In the genomic region with DNA sequence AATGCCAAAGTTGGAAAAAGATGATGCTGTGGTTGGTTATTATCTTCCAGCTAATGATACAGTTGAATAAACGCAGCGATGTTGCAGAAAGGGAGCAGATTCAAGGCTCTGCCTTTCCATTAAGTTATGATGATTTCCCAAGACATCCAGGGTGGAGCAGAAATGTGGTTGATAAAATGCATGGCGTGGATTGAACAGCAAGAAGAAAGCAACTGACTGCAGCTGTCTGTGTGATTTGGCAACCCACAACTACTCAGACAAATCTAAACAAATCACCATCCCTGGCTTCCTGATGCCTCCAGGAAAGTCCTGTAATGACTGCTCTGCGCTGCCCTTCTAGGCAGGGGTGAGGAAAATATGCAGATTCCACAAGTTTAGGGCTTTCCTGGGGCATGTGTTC, we compare ENCODE assay signal across 23 cellular contexts.
DNase-seq lines count a peak whose midpoint lies in the region; ATAC-seq and TF ChIP-seq lines count a peak whose summit lies in the region.
"Had no signal": no experiment of that assay in that cellular context is flagged by ENCODE, and none has a peak within 500 bp of the region (broad histone marks: within the 10 kb centered on the region; RNA-seq: fewer than 3 reads in every experiment).

No MANE protein-coding gene starts in this region.

- no peak for TF ChIP-seq CTCF in fibroblast of pulmonary artery (IDR thresholded peaks at IDR 0.05; ENCODE audit: low read length, missing control alignments)
- TF ChIP-seq CTCF in uterus (IDR thresholded peaks at IDR 0.05), result no peak

- H3K27ac ChIP-seq in SJCRH30 (peak overlapping the region; percentile 52), uterus (no peak overlapping the region)
- H3K27ac ChIP-seq: brain microvascular endothelial cell, gastroesophageal sphincter, spleen, thoracic aorta had no signal

- intact Hi-C loops in uterus (cut with DNase I; ENCODE audit: low total_unique reads), result no loop called here

- H3K4me1 ChIP-seq in SJCRH30 (peaks cover 29% of the 10 kb centered on the region), uterus (no peaks in the 10 kb centered on the region)
- H3K4me1 ChIP-seq: BE2C, spleen had no signal

- TF ChIP-seq POLR2A in uterus (IDR thresholded peaks at IDR 0.05), result no peak

- H3K4me3 ChIP-seq in SJCRH30, result no peak overlapping the region
- no peak overlapping the region for H3K4me3 ChIP-seq in fibroblast of pulmonary artery (replicated peaks; ENCODE audit: low read depth, low read length)
- H3K4me3 ChIP-seq in skeletal muscle cell (ENCODE audit: low read depth, low read length), result no peak overlapping the region
- H3K4me3 ChIP-seq in uterus, result no peak overlapping the region
- H3K4me3 ChIP-seq: gastroesophageal sphincter, GM12878, spleen, thoracic aorta had no signal

- H3K36me3 ChIP-seq in SJCRH30 (no peaks in the 10 kb centered on the region), uterus (no peaks in the 10 kb centered on the region)
- H3K36me3 ChIP-seq: BE2C, brain microvascular endothelial cell, gastroesophageal sphincter, spleen, thoracic aorta had no signal

- no peaks in the 10 kb centered on the region for H3K27me3 ChIP-seq in SJCRH30
- H3K27me3 ChIP-seq in uterus, result no peaks in the 10 kb centered on the region
- H3K27me3 ChIP-seq: BE2C, brain microvascular endothelial cell, gastroesophageal sphincter had no signal

- no peak for ATAC-seq in HG03175 (IDR thresholded peaks at IDR 0.05; ENCODE audit: unreplicated experiment)
- ATAC-seq: gastroesophageal sphincter, GM12878, HepG2 had no signal

- DNase-seq in H4 (ENCODE audit: low spot score) (peak; percentile 82), SJCRH30 (peak; percentile 81 to 85), fibroblast of pulmonary artery (ENCODE audit: low read depth) (peak; percentile 42), skeletal muscle cell (ENCODE audit: low read depth) (peak; percentile 36), NCI-H1092 treated with DMSO at 0.1 percent for 48 hours (lab: John Stamatoyannopoulos, UW) (no peak), uterus (no peak)
- DNase-seq: activated CD4-positive, alpha-beta T cell treated with anti-CD3 and anti-CD28 coated beads for 4 hours; BE2C; brain microvascular endothelial cell; DMS79; kidney; NCI-H510A; nucleus accumbens; SK-N-SH; spleen; stimulated activated CD4-positive, alpha-beta T cell treated with anti-CD3 and anti-CD28 coated beads, Interleukin-4, amount 100 ng/mL, for 1 hour; stimulated activated naive CD4-positive, alpha-beta T cell; T-helper 2 cell had no signal

- H3K9me3 ChIP-seq in SJCRH30 (replicated peaks), result no peaks in the 10 kb centered on the region
- H3K9me3 ChIP-seq in uterus, result no peaks in the 10 kb centered on the region
- H3K9me3 ChIP-seq: BE2C, gastroesophageal sphincter, SK-N-SH, thoracic aorta had no signal

Comparison
In these comparisons a context has a peak if more than half of its experiments do, and no peak if none do; other contexts are left out.
1. DNase-seq: peak in H4 (single experiment), SJCRH30 (2 of 2), fibroblast of pulmonary artery (single experiment) and skeletal muscle cell (single experiment); none in NCI-H1092 treated with DMSO at 0.1 percent for 48 hours (single experiment) and uterus (0 of 2).